In the genomic region with DNA sequence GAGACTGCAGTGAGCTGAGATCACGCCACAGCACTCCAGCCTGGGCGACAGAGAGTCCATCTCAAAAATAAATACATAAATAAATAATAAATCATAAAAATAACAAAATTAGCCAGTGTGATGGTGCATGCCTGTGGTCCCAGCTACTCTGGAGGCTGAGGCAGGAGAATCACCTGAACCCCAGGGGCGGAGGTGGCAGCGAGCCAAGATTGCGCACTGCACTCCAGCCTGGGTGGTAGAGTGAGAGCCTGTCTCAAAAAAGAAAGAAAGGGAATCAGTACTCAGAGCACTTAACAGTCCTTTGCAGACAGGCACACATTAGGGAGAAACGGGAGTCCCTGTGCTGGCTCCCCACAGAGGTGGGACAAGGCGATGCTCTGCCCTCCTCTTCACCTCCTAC, we compare ENCODE assay signal across 27 cellular contexts.
"Had no signal": no experiment of that assay in that cellular context is flagged by ENCODE, and none has a peak within 500 bp of the region (broad histone marks: within the 10 kb centered on the region; RNA-seq: fewer than 3 reads in every experiment).

No MANE protein-coding gene starts in this region.

- H3K9me3 Mint-ChIP-seq: effector memory CD8-positive, alpha-beta T cell; mesothelial cell of epicardium; naive B cell; nephron; stimulated activated naive CD8-positive, alpha-beta T cell treated with anti-CD3 and anti-CD28 coated beads, Interleukin-15, amount 100 ng/mL, for 72 hours had no signal

- H3K27ac Mint-ChIP-seq: effector memory CD8-positive, alpha-beta T cell; mesothelial cell of epicardium; nephron; neural progenitor cell; stimulated activated naive CD8-positive, alpha-beta T cell treated with anti-CD3 and anti-CD28 coated beads, Interleukin-15, amount 100 ng/mL, for 72 hours had no signal

- H3K36me3 ChIP-seq: neural progenitor cell, uterus had no signal

- H3K4me2 ChIP-seq: neural progenitor cell, smooth muscle cell had no signal

- H3K9ac ChIP-seq: neural progenitor cell had no signal

- H3K9me3 ChIP-seq: mucosa of descending colon, pancreas, suprapubic skin, transverse colon, upper lobe of right lung, uterus had no signal

- DNase-seq: cortex of kidney; effector memory CD8-positive, alpha-beta T cell; hypothalamus; mesenchymal stem cell; mucosa of descending colon; naive B cell; occipital lobe; pancreas; stimulated activated CD4-positive, alpha-beta T cell treated with anti-CD3 and anti-CD28 coated beads, Interleukin-12 subunit alpha, Interleukin-12 subunit beta, amount 100 ng/mL, for 4 hours; stimulated activated CD4-positive, alpha-beta T cell treated with anti-CD3 and anti-CD28 coated beads, Interleukin-1b, Interleukin-23, amount 100 ng/mL, for 48 hours; stimulated activated CD4-positive, alpha-beta T cell treated with anti-CD3 and anti-CD28 coated beads, Interleukin-4, amount 100 ng/mL, for 1 hour; stimulated activated CD8-positive, alpha-beta memory T cell treated with anti-CD3 and anti-CD28 coated beads, Interleukin-4, amount 100 ng/mL, for 48 hours; stimulated activated naive CD4-positive, alpha-beta T cell; stimulated activated naive CD8-positive, alpha-beta T cell treated with anti-CD3 and anti-CD28 coated beads, Interleukin-15, amount 100 ng/mL, for 72 hours; transverse colon; upper lobe of right lung; uterus had no signal

- FAIRE-seq: endometrium, frontal cortex, keratinocyte, pancreas had no signal

- ATAC-seq: effector memory CD8-positive, alpha-beta T cell; left lobe of liver; mucosa of descending colon; pancreas; stimulated activated naive CD8-positive, alpha-beta T cell treated with anti-CD3 and anti-CD28 coated beads, Interleukin-15, amount 100 ng/mL, for 72 hours; upper lobe of right lung had no signal

- H3K27me3 Mint-ChIP-seq: effector memory CD8-positive, alpha-beta T cell; naive B cell; progenitor cell of endocrine pancreas; stimulated activated naive CD8-positive, alpha-beta T cell treated with anti-CD3 and anti-CD28 coated beads, Interleukin-15, amount 100 ng/mL, for 72 hours had no signal

- H2AFZ ChIP-seq: neural progenitor cell had no signal

- H3K4me3 ChIP-seq: mucosa of descending colon, neural progenitor cell, pancreas, smooth muscle cell, suprapubic skin, transverse colon, upper lobe of right lung, uterus had no signal

- H3K4me3 Mint-ChIP-seq: effector memory CD8-positive, alpha-beta T cell; mesothelial cell of epicardium; nephron; neural progenitor cell; stimulated activated naive CD8-positive, alpha-beta T cell treated with anti-CD3 and anti-CD28 coated beads, Interleukin-15, amount 100 ng/mL, for 72 hours had no signal

- H3K27ac ChIP-seq: neural progenitor cell, pancreas, suprapubic skin, transverse colon, upper lobe of right lung, uterus had no signal

- H3K4me1 Mint-ChIP-seq: mesothelial cell of epicardium; nephron; neural progenitor cell; stimulated activated naive CD8-positive, alpha-beta T cell treated with anti-CD3 and anti-CD28 coated beads, Interleukin-15, amount 100 ng/mL, for 72 hours had no signal

- H3K4me1 ChIP-seq: neural progenitor cell, pancreas, transverse colon, upper lobe of right lung, uterus had no signal

- H3K27me3 ChIP-seq: neural progenitor cell, pancreas, suprapubic skin, transverse colon, upper lobe of right lung, uterus had no signal
